In the genomic region with DNA sequence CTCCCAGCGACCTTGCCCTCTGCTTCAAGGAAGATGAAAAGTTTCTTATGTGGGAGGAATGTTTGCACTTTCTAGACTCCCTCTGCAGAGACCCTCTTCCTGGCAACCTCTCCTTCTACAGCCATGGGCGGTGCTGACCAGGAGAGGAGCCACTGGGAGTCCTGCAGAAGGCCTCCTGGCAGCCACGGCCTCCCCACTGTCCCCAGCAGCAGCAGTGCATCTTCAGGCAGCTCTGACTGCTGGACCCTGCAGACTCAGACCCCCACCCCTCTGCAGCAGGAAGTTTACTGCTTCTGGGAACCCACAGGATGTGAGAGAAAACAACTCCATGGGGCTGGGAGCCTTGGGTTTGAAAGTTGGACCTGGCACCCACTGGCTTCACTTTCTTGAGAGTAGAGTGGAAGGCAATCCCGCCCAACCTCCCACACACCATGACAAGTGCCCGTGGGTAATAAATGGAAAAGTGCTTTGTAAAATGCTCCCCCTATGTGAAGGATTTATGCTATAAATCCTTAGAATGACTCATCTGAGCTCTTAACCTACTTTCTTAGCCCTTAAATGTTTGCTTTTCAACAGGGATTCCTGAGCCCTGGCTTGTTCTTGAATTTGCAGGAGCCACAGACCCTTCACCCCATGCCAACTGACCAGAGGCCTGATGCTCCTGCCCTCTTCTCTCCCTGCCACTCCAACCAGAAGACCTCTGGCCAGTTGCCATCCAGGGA, we compare ENCODE assay signal across 25 cellular contexts. TPM values are rescaled to one million over a fixed set of nuclear protein-coding genes. Genes with fewer than 3 reads are reported as not detected.
DNase-seq lines count a peak whose midpoint lies in the region; ATAC-seq, FAIRE-seq and TF ChIP-seq lines count a peak whose summit lies in the region.
"Had no signal": no experiment of that assay in that cellular context is flagged by ENCODE, and none has a peak within 500 bp of the region (broad histone marks: within the 10 kb centered on the region; RNA-seq: fewer than 3 reads in every experiment).

No MANE protein-coding gene starts in this region.

- H3K27ac Mint-ChIP-seq in astrocyte (ENCODE audit: unreplicated experiment) (no peak overlapping the region), neural progenitor cell (peak overlapping the region; percentile 57)
- H3K27ac Mint-ChIP-seq in activated naive CD4-positive, alpha-beta T cell treated with anti-CD3 and anti-CD28 coated beads for 36 hours = no peak overlapping the region
- H3K27ac Mint-ChIP-seq: activated CD4-positive, alpha-beta T cell treated with anti-CD3 and anti-CD28 coated beads, Interleukin-2, amount 10 ng/mL, durations not matched to agents 7 days and 5 days; activated naive CD8-positive, alpha-beta T cell; CD8-positive, alpha-beta T cell; type B pancreatic cell had no signal

- intact Hi-C loops in A673 (cut with micrococcal nuclease; ENCODE audit: unreplicated experiment) = no loop called here
- intact Hi-C loops in HCT116 (cut with micrococcal nuclease) = no loop called here
- intact Hi-C loops in activated naive CD4-positive, alpha-beta T cell treated with anti-CD3 and anti-CD28 coated beads for 36 hours (cut with micrococcal nuclease) = no loop called here
- intact Hi-C loops in tibial artery (cut with DNase I; ENCODE audit: low total_unique reads) = no loop called here

- H3K4me1 ChIP-seq in A673 (ENCODE audit: insufficient read depth, low read length, poor library complexity, severe bottlenecking) = peaks cover 6% of the 10 kb centered on the region
- H3K4me1 ChIP-seq in HCT116 (ENCODE audit: control insufficient read depth in 1 of 2, insufficient read depth in 2 of 2, low read length in 2 of 2) = peaks cover 24 to 34% of the 10 kb centered on the region in 2 experiments
- H3K4me1 ChIP-seq in astrocyte (ENCODE audit: insufficient read depth, low read length) = no peaks in the 10 kb centered on the region
- no peaks in the 10 kb centered on the region for H3K4me1 ChIP-seq in neural progenitor cell
- H3K4me1 ChIP-seq in tibial artery = no peaks in the 10 kb centered on the region
- H3K4me1 ChIP-seq: breast epithelium, Peyer's patch had no signal

- H3K9ac ChIP-seq in HCT116 (ENCODE audit: low read length) (no peak overlapping the region), astrocyte (ENCODE audit: low read length) (no peak overlapping the region), neural progenitor cell (no peak overlapping the region)

- TF ChIP-seq CTCF in A673 (conservative IDR thresholded peaks at IDR 0.05; ENCODE audit: low read depth, low read length) = no peak
- no peak for TF ChIP-seq CTCF in HCT116 (IDR thresholded peaks at IDR 0.05 in 2 of 3, conservative IDR thresholded peaks at IDR 0.05 in 1 of 3; ENCODE audit: borderline replicate concordance in 1 of 3, insufficient read depth in 1 of 3, low read depth in 2 of 3, low read length in 2 of 3)
- no peak for TF ChIP-seq CTCF in astrocyte (IDR thresholded peaks at IDR 0.05; ENCODE audit: insufficient read depth, low read depth, low read length)
- no peak for TF ChIP-seq CTCF in neural progenitor cell (IDR thresholded peaks at IDR 0.05)
- no peak for TF ChIP-seq CTCF in tibial artery (IDR thresholded peaks at IDR 0.05)

- no peaks in the 10 kb centered on the region for H3K9me2 ChIP-seq in HCT116 (ENCODE audit: insufficient read depth)

- BruUV-seq in A673 (replicated peaks; lab: Mats Ljungman, UMichigan) (no TSS peak), HCT116 (replicated peaks; lab: Mats Ljungman, UMichigan) (no TSS peak)

- H3K36me3 Mint-ChIP-seq in astrocyte (ENCODE audit: low read depth, unreplicated experiment) (no peaks in the 10 kb centered on the region), neural progenitor cell (no peaks in the 10 kb centered on the region)
- no peaks in the 10 kb centered on the region for H3K36me3 Mint-ChIP-seq in activated naive CD4-positive, alpha-beta T cell treated with anti-CD3 and anti-CD28 coated beads for 36 hours (ENCODE audit: low read depth)
- H3K36me3 Mint-ChIP-seq: activated naive CD8-positive, alpha-beta T cell; CD8-positive, alpha-beta T cell had no signal

- FAIRE-seq in astrocyte (lab: Jason Lieb, UNC) = no peak
- FAIRE-seq: GM12878, K562, keratinocyte had no signal

- TF ChIP-seq RAD21 in HCT116 (IDR thresholded peaks at IDR 0.05; ENCODE audit: low read depth) = no peak

- H3K36me3 ChIP-seq in A673 (ENCODE audit: insufficient read depth, low read length, poor library complexity, severe bottlenecking) (no peaks in the 10 kb centered on the region), HCT116 (ENCODE audit: control insufficient read depth in 1 of 2, insufficient read depth in 2 of 2, low read length in 2 of 2) (no peaks in the 10 kb centered on the region), astrocyte (ENCODE audit: insufficient read depth, low read length) (no peaks in the 10 kb centered on the region), neural progenitor cell (no peaks in the 10 kb centered on the region), tibial artery (no peaks in the 10 kb centered on the region)
- H3K36me3 ChIP-seq: breast epithelium, heart left ventricle, Peyer's patch had no signal

- H3K79me2 ChIP-seq in HCT116 (ENCODE audit: insufficient read depth, low read length) = no peaks in the 10 kb centered on the region
- H3K79me2 ChIP-seq in astrocyte (ENCODE audit: insufficient read depth, low read length) = no peaks in the 10 kb centered on the region
- H3K79me2 ChIP-seq in neural progenitor cell (ENCODE audit: low read depth) = no peaks in the 10 kb centered on the region

- RAD21 ChIA-PET in HCT116 (lab: Charles Lee; ENCODE audit: low non-redundant PET in 1 of 2, low total read pairs in 2 of 2, uncharacterized antibody in 2 of 2, unreplicated experiment in 2 of 2) = no interaction called here

- CTCF ChIA-PET in A673 (lab: Charles Lee) (interaction anchor here (1.0 kb wide), 1 partner anchor 236 kb away, joined by 3 read pairs; no protein-coding TSS in a partner anchor), HCT116 (lab: Charles Lee) (no interaction called here)
- CTCF ChIA-PET in activated naive CD4-positive, alpha-beta T cell treated with anti-CD3 and anti-CD28 coated beads for 36 hours (lab: Charles Lee) = interaction anchor here (0.6 kb wide), 1 partner anchor 367 kb away, joined by 3 read pairs; no protein-coding TSS in a partner anchor

- H3K9me3 Mint-ChIP-seq in astrocyte (ENCODE audit: unreplicated experiment) (peaks cover 4% of the 10 kb centered on the region), neural progenitor cell (no peaks in the 10 kb centered on the region)
- no peaks in the 10 kb centered on the region for H3K9me3 Mint-ChIP-seq in activated naive CD4-positive, alpha-beta T cell treated with anti-CD3 and anti-CD28 coated beads for 36 hours
- H3K9me3 Mint-ChIP-seq: activated CD4-positive, alpha-beta T cell treated with anti-CD3 and anti-CD28 coated beads, Interleukin-2, amount 10 ng/mL, durations not matched to agents 7 days and 5 days; CD8-positive, alpha-beta T cell; neural crest cell; type B pancreatic cell had no signal

- no peak for ATAC-seq in HCT116
- ATAC-seq: CD8-positive, alpha-beta T cell; GM12878 had no signal

- H3K27me3 ChIP-seq in A673 (replicated peaks; ENCODE audit: insufficient read depth, low read depth, low read length, poor library complexity) (no peaks in the 10 kb centered on the region), HCT116 (ENCODE audit: insufficient read depth, low read length) (no peaks in the 10 kb centered on the region), astrocyte (ENCODE audit: insufficient read depth, low read length) (peaks cover 7% of the 10 kb centered on the region), neural progenitor cell (no peaks in the 10 kb centered on the region), tibial artery (no peaks in the 10 kb centered on the region)
- H3K27me3 ChIP-seq: breast epithelium, heart left ventricle, Peyer's patch had no signal

- H3K4me1 Mint-ChIP-seq in astrocyte (ENCODE audit: low read depth, unreplicated experiment) (peaks cover 10% of the 10 kb centered on the region), neural progenitor cell (no peaks in the 10 kb centered on the region)
- H3K4me1 Mint-ChIP-seq in activated naive CD4-positive, alpha-beta T cell treated with anti-CD3 and anti-CD28 coated beads for 36 hours (ENCODE audit: low read depth) = no peaks in the 10 kb centered on the region
- H3K4me1 Mint-ChIP-seq: neural crest cell had no signal

- DNase-seq in A673 (ENCODE audit: low spot score) (peak; percentile 37), HCT116 (ENCODE audit: low read depth, low spot score) (no peak), astrocyte (ENCODE audit: low read depth) (peak; percentile 34), neural progenitor cell (ENCODE audit: low spot score) (no peak), NCI-H2029 treated with DMSO at 0.1 percent for 48 hours (lab: John Stamatoyannopoulos, UW) (no peak), dermis blood vessel endothelial cell (no peak), tibial artery (no peak)
- no peak for DNase-seq in activated naive CD4-positive, alpha-beta T cell treated with anti-CD3 and anti-CD28 coated beads for 36 hours
- DNase-seq: activated CD4-positive, alpha-beta T cell treated with anti-CD3 and anti-CD28 coated beads, Interleukin-2, amount 10 ng/mL, durations not matched to agents 7 days and 5 days; CD8-positive, alpha-beta T cell; GDM1; heart left ventricle; midbrain; NCI-H1092 treated with DMSO at 0.1 percent for 48 hours; Peyer's patch; retina; stimulated activated CD4-positive, alpha-beta T cell treated with anti-CD3 and anti-CD28 coated beads, Interleukin-15, amount 100 ng/mL, for 24 hours; stimulated activated naive CD4-positive, alpha-beta T cell had no signal

- no peak overlapping the region for H2AFZ ChIP-seq in HCT116 (ENCODE audit: low read depth, low read length, poor library complexity, severe bottlenecking)
- no peak overlapping the region for H2AFZ ChIP-seq in astrocyte (ENCODE audit: low read depth, low read length)
- H2AFZ ChIP-seq in neural progenitor cell (replicated peaks) = no peak overlapping the region

- no peaks in the 10 kb centered on the region for H3F3A ChIP-seq in neural progenitor cell (ENCODE audit: low read depth)

- TF ChIP-seq POLR2A in HCT116 (IDR thresholded peaks at IDR 0.05; ENCODE audit: borderline replicate concordance, extremely low read depth, insufficient read depth, insufficient read length) = no peak

- H3K27me3 Mint-ChIP-seq in astrocyte (ENCODE audit: low read depth, unreplicated experiment) = peaks cover 35% of the 10 kb centered on the region
- H3K27me3 Mint-ChIP-seq in neural progenitor cell (ENCODE audit: insufficient read depth, low read depth) = peaks cover 14% of the 10 kb centered on the region
- peaks cover 15% of the 10 kb centered on the region for H3K27me3 Mint-ChIP-seq in activated naive CD4-positive, alpha-beta T cell treated with anti-CD3 and anti-CD28 coated beads for 36 hours (ENCODE audit: low read depth)
- H3K27me3 Mint-ChIP-seq: activated naive CD8-positive, alpha-beta T cell had no signal

- H3K27ac ChIP-seq in A673 (ENCODE audit: low read depth, low read length, poor library complexity, severe bottlenecking) = no peak overlapping the region
- no peak overlapping the region for H3K27ac ChIP-seq in HCT116 (ENCODE audit: low read depth, low read length)
- no peak overlapping the region for H3K27ac ChIP-seq in astrocyte (ENCODE audit: low read depth, low read length)
- no peak overlapping the region for H3K27ac ChIP-seq in neural progenitor cell
- no peak overlapping the region for H3K27ac ChIP-seq in tibial artery
- H3K27ac ChIP-seq: breast epithelium, heart left ventricle, Peyer's patch had no signal

- POLR2A ChIA-PET in A673 (lab: Charles Lee; ENCODE audit: low non-redundant PET) (no interaction called here), HCT116 (lab: Charles Lee) (no interaction called here)

- H3K9me3 ChIP-seq in A673 (ENCODE audit: low read depth, low read length, poor library complexity, severe bottlenecking) = no peaks in the 10 kb centered on the region
- no peaks in the 10 kb centered on the region for H3K9me3 ChIP-seq in HCT116 (ENCODE audit: control insufficient read depth in 1 of 2, insufficient read depth in 1 of 2, low read depth in 1 of 2, low read length in 2 of 2)
- no peaks in the 10 kb centered on the region for H3K9me3 ChIP-seq in astrocyte (ENCODE audit: insufficient read depth, low read depth, low read length)
- no peaks in the 10 kb centered on the region for H3K9me3 ChIP-seq in neural progenitor cell (ENCODE audit: low read depth)
- H3K9me3 ChIP-seq in tibial artery = no peaks in the 10 kb centered on the region
- H3K9me3 ChIP-seq: breast epithelium, heart left ventricle, Peyer's patch had no signal

- no peak overlapping the region for H3K4me3 Mint-ChIP-seq in astrocyte (ENCODE audit: unreplicated experiment)
- no peak overlapping the region for H3K4me3 Mint-ChIP-seq in neural progenitor cell
- no peak overlapping the region for H3K4me3 Mint-ChIP-seq in activated naive CD4-positive, alpha-beta T cell treated with anti-CD3 and anti-CD28 coated beads for 36 hours
- H3K4me3 Mint-ChIP-seq: activated CD4-positive, alpha-beta T cell treated with anti-CD3 and anti-CD28 coated beads, Interleukin-2, amount 10 ng/mL, durations not matched to agents 7 days and 5 days; activated naive CD8-positive, alpha-beta T cell; CD8-positive, alpha-beta T cell; neural crest cell; type B pancreatic cell had no signal

- peak overlapping the region; percentile 27 for H3K4me2 ChIP-seq in HCT116 (ENCODE audit: low read length)
- H3K4me2 ChIP-seq in astrocyte (ENCODE audit: low read length) = no peak overlapping the region
- no peak overlapping the region for H3K4me2 ChIP-seq in neural progenitor cell

- H4K20me1 ChIP-seq in HCT116 (ENCODE audit: insufficient read depth) (no peaks in the 10 kb centered on the region), astrocyte (ENCODE audit: insufficient read depth, low read length) (no peaks in the 10 kb centered on the region), neural progenitor cell (ENCODE audit: low read depth) (no peaks in the 10 kb centered on the region)

- H3K4me3 ChIP-seq in A673 (ENCODE audit: low read depth, low read length, poor library complexity, severe bottlenecking) (no peak overlapping the region), HCT116 (replicated peaks in 1 of 2; ENCODE audit: low read depth in 1 of 2, low read length in 2 of 2) (no peak overlapping the region), astrocyte (ENCODE audit: insufficient read depth, low read depth, low read length) (no peak overlapping the region), neural progenitor cell (no peak overlapping the region), tibial artery (no peak overlapping the region)
- H3K4me3 ChIP-seq: breast epithelium, GM12878, heart left ventricle, K562, Peyer's patch had no signal

RNA-seq across cellular contexts. Expression of a gene that starts 37.6 kb away (rescaled TPM):
- 188 and 196 TPM in 2 replicates for total RNA-seq in A673 (2021)
- total RNA-seq in HCT116 (2021; ENCODE audit: unreplicated experiment) = 136 TPM
- 69.2 and 75.4 TPM in 2 replicates for polyA plus RNA-seq in HCT116 (2012)
- 8.2 and 12.8 TPM in 2 replicates for total RNA-seq in astrocyte
- 80.1 and 98.0 TPM in 2 replicates for total RNA-seq in neural progenitor cell (ENCODE audit: low replicate concordance)
- 100 to 1,000 TPM; 136 to 155 TPM for total RNA-seq in activated naive CD4-positive, alpha-beta T cell treated with anti-CD3 and anti-CD28 coated beads for 36 hours
- total RNA-seq in dermis blood vessel endothelial cell = 19.7 and 27.8 TPM in 2 replicates

Comparison
In these comparisons a context has a peak if more than half of its experiments do, and no peak if none do; other contexts are left out.
1. DNase-seq: peak in A673 (single experiment) and astrocyte (single experiment); none in HCT116 (single experiment), neural progenitor cell (single experiment), NCI-H2029 treated with DMSO at 0.1 percent for 48 hours (single experiment), activated naive CD4-positive, alpha-beta T cell treated with anti-CD3 and anti-CD28 coated beads for 36 hours (single experiment), dermis blood vessel endothelial cell (single experiment) and tibial artery (0 of 2).